Comparison of ENCODE assay signal across 13 cellular contexts in the genomic region with DNA sequence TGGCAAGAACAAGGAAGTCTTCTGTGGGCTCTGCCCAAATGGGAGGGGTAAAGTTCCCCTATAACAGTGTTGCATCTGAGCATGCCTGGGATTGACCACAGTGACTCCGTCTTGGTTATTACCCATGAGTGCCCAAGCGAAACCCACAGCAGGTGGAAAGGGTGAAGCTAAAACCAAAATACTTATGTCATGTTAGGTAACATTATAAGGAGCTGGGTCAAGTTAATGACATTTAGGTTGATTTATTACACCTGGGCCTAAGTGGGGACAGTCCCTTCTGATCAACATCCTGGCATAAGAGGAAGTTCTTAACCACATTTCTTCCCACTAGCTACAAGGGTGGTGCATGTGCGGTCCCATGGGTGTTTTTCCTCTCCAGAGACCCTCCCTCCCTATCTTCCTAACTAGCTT. TPM values are rescaled to one million over a fixed set of nuclear protein-coding genes. Genes with fewer than 3 reads are reported as not detected.
A peak's percentile ranks its signal among the peaks of the same experiment; 100 is the strongest.
DNase-seq lines count a peak whose midpoint lies in the region; ATAC-seq lines count a peak whose summit lies in the region.
"Had no signal": no experiment of that assay in that cellular context is flagged by ENCODE, and none has a peak within 500 bp of the region (broad histone marks: within the 10 kb centered on the region; RNA-seq: fewer than 3 reads in every experiment).

No MANE protein-coding gene starts in this region.

- CTCF ChIA-PET in naive thymus-derived CD4-positive, alpha-beta T cell (lab: Charles Lee), result no interaction called here

- no peaks in the 10 kb centered on the region for H3K27me3 ChIP-seq in naive thymus-derived CD4-positive, alpha-beta T cell (ENCODE audit: control insufficient read depth in 2 of 2, insufficient read depth in 2 of 2, low read length in 2 of 2)
- H3K27me3 ChIP-seq: neural progenitor cell had no signal

- no peak overlapping the region for H3K27ac Mint-ChIP-seq in naive thymus-derived CD4-positive, alpha-beta T cell
- H3K27ac Mint-ChIP-seq: activated CD4-positive, alpha-beta memory T cell treated with anti-CD3 and anti-CD28 coated beads, Interleukin-2, amount 10 ng/mL, durations not matched to agents 7 days and 5 days; dendritic cell treated with granulocyte-macrophage colony-stimulating factor and Interleukin-4, amounts not matched to agents 40 ng/mL and 50 ng/mL, for 4 days; neural progenitor cell had no signal

- H3K4me1 ChIP-seq in naive thymus-derived CD4-positive, alpha-beta T cell (ENCODE audit: control insufficient read depth in 2 of 2, insufficient read depth in 2 of 2, low read length in 2 of 2), result peaks cover 5 to 6% of the 10 kb centered on the region in 2 donors
- H3K4me1 ChIP-seq: neural progenitor cell had no signal

- DNase-seq in NOMO-1 treated with DMSO at 0.1 percent for 48 hours (lab: John Stamatoyannopoulos, UW; ENCODE audit: unreplicated experiment) (peak; percentile 62), cardiac septum (ENCODE audit: low spot score) (no peak), NCI-H1417 treated with DMSO at 0.1 percent for 48 hours (lab: John Stamatoyannopoulos, UW) (no peak)
- DNase-seq in naive thymus-derived CD4-positive, alpha-beta T cell, result no peak
- DNase-seq: activated CD4-positive, alpha-beta memory T cell treated with anti-CD3 and anti-CD28 coated beads, Interleukin-2, amount 10 ng/mL, durations not matched to agents 7 days and 5 days; HCEC 1CT; NCI-H774; T-helper 1 cell had no signal

- H3K9me3 Mint-ChIP-seq in naive thymus-derived CD4-positive, alpha-beta T cell, result peaks cover 9 to 99% (median 53%) of the 10 kb centered on the region in 11 donors

- no peak overlapping the region for H3K4me3 ChIP-seq in naive thymus-derived CD4-positive, alpha-beta T cell (ENCODE audit: low read length)
- H3K4me3 ChIP-seq: neural progenitor cell had no signal

- no peaks in the 10 kb centered on the region for H3K36me3 ChIP-seq in naive thymus-derived CD4-positive, alpha-beta T cell (ENCODE audit: control insufficient read depth in 2 of 3, insufficient read depth in 3 of 3, low read length in 3 of 3)
- H3K36me3 ChIP-seq: neural progenitor cell had no signal

- POLR2A ChIA-PET in naive thymus-derived CD4-positive, alpha-beta T cell (lab: Charles Lee), result no interaction called here

- intact Hi-C loops in naive thymus-derived CD4-positive, alpha-beta T cell (cut with micrococcal nuclease), result no loop called here
- intact Hi-C loops in cardiac septum (cut with DNase I), result no loop called here

- H3K27me3 Mint-ChIP-seq in naive thymus-derived CD4-positive, alpha-beta T cell, result peaks cover 0 to 49% (median 45%) of the 10 kb centered on the region in 5 donors
- H3K27me3 Mint-ChIP-seq: activated CD4-positive, alpha-beta memory T cell treated with anti-CD3 and anti-CD28 coated beads, Interleukin-2, amount 10 ng/mL, durations not matched to agents 7 days and 5 days had no signal

- peaks cover 5 to 11% (median 7%) of the 10 kb centered on the region in 7 donors for H3K4me1 Mint-ChIP-seq in naive thymus-derived CD4-positive, alpha-beta T cell
- H3K4me1 Mint-ChIP-seq: neural progenitor cell had no signal

- peaks cover 0 to 45% (median 0%) of the 10 kb centered on the region in 3 experiments for H3K9me3 ChIP-seq in naive thymus-derived CD4-positive, alpha-beta T cell (ENCODE audit: control insufficient read depth in 2 of 3, low read length in 3 of 3)

- peak overlapping the region in 3 of 10 donors; percentile 5 to 45 (median 32) for H3K4me3 Mint-ChIP-seq in naive thymus-derived CD4-positive, alpha-beta T cell
- H3K4me3 Mint-ChIP-seq: activated CD4-positive, alpha-beta memory T cell treated with anti-CD3 and anti-CD28 coated beads, Interleukin-2, amount 10 ng/mL, durations not matched to agents 7 days and 5 days; dendritic cell treated with granulocyte-macrophage colony-stimulating factor and Interleukin-4, amounts not matched to agents 40 ng/mL and 50 ng/mL, for 4 days; neural progenitor cell had no signal

- ATAC-seq in GM18508 (IDR thresholded peaks at IDR 0.05; ENCODE audit: insufficient read depth, unreplicated experiment), result peak; percentile 79
- ATAC-seq in HG02981 (IDR thresholded peaks at IDR 0.05; ENCODE audit: unreplicated experiment), result peak; percentile 63
- peak; percentile 22 for ATAC-seq in naive thymus-derived CD4-positive, alpha-beta T cell
- no peak for ATAC-seq in HG03521 (IDR thresholded peaks at IDR 0.05; ENCODE audit: unreplicated experiment)

- peaks cover 3 to 24% (median 6%) of the 10 kb centered on the region in 5 donors for H3K36me3 Mint-ChIP-seq in naive thymus-derived CD4-positive, alpha-beta T cell

- H3K27ac ChIP-seq in naive thymus-derived CD4-positive, alpha-beta T cell (ENCODE audit: low read depth, low read length), result no peak overlapping the region
- H3K27ac ChIP-seq: neural progenitor cell had no signal

RNA-seq across cellular contexts. Expression of gene ZNF732, which starts 1.3 kb away (rescaled TPM):
- total RNA-seq in naive thymus-derived CD4-positive, alpha-beta T cell, result not detected
- not detected for polyA plus RNA-seq in naive thymus-derived CD4-positive, alpha-beta T cell
- 0.13 TPM for total RNA-seq in cardiac septum
- total RNA-seq: activated CD4-positive, alpha-beta memory T cell treated with anti-CD3 and anti-CD28 coated beads, Interleukin-2, amount 10 ng/mL, durations not matched to agents 7 days and 5 days had no signal

RNA-seq across cellular contexts. Expression of gene ZNF141, which starts 31.1 kb away (rescaled TPM):
- 10 to 100 TPM; 19.7 to 76.1 (median 29.0) TPM for total RNA-seq in naive thymus-derived CD4-positive, alpha-beta T cell
- polyA plus RNA-seq in naive thymus-derived CD4-positive, alpha-beta T cell, result 10 to 100 TPM; 10.7 to 17.7 TPM
- total RNA-seq in cardiac septum, result 8.5 TPM
